ENCODE assay signal across 1 cellular context in the genomic region with DNA sequence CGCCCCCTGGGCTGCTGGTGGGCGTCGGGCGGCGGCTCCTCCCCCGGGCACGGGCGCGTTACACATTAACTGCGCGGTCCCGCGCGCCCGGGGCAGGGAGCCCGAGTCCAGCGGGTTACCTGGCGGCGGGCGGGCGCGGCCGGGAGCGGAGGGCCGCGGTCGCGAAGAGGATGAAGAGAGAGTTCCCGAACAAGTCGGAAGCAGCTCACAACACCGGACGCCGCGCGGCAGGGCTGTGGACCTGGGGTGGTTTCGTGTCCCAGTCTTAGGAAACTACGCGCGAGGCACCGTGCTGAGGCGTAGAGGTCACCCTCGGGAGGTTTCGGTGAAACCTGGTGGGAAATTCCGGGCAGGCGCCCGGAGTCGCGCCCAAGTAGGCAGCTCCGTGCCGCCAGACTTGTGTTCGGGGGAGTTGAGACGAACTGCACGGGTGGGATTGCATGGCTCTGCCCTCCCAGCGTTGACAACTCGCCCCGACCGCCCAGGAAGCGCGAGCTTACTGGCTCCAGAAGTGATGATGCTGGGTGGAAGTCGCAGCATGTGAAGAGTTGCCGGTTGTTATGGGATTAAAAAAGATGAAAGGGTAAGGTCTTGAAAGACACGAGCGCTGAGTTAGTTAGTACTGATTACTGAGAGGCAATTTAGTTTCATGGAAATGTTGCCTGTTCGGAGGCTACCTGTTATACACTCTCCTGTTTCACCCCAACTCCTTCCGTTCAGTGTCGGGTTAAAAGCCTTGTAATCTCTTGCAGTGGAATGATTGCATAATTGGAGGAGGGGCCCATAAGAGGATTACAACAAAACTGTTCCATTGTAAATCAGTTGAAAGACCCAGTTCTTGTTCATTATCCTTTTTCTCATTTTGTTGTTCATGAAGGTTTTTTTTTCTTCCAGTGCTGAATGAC.
TF ChIP-seq lines count a peak whose summit lies in the region.

No MANE protein-coding gene starts in this region.

TF ChIP-seq in GM23338, 12 proteins besides CTCF, POLR2A, EP300 and RAD21:
- TF ChIP-seq, protein P1, sequence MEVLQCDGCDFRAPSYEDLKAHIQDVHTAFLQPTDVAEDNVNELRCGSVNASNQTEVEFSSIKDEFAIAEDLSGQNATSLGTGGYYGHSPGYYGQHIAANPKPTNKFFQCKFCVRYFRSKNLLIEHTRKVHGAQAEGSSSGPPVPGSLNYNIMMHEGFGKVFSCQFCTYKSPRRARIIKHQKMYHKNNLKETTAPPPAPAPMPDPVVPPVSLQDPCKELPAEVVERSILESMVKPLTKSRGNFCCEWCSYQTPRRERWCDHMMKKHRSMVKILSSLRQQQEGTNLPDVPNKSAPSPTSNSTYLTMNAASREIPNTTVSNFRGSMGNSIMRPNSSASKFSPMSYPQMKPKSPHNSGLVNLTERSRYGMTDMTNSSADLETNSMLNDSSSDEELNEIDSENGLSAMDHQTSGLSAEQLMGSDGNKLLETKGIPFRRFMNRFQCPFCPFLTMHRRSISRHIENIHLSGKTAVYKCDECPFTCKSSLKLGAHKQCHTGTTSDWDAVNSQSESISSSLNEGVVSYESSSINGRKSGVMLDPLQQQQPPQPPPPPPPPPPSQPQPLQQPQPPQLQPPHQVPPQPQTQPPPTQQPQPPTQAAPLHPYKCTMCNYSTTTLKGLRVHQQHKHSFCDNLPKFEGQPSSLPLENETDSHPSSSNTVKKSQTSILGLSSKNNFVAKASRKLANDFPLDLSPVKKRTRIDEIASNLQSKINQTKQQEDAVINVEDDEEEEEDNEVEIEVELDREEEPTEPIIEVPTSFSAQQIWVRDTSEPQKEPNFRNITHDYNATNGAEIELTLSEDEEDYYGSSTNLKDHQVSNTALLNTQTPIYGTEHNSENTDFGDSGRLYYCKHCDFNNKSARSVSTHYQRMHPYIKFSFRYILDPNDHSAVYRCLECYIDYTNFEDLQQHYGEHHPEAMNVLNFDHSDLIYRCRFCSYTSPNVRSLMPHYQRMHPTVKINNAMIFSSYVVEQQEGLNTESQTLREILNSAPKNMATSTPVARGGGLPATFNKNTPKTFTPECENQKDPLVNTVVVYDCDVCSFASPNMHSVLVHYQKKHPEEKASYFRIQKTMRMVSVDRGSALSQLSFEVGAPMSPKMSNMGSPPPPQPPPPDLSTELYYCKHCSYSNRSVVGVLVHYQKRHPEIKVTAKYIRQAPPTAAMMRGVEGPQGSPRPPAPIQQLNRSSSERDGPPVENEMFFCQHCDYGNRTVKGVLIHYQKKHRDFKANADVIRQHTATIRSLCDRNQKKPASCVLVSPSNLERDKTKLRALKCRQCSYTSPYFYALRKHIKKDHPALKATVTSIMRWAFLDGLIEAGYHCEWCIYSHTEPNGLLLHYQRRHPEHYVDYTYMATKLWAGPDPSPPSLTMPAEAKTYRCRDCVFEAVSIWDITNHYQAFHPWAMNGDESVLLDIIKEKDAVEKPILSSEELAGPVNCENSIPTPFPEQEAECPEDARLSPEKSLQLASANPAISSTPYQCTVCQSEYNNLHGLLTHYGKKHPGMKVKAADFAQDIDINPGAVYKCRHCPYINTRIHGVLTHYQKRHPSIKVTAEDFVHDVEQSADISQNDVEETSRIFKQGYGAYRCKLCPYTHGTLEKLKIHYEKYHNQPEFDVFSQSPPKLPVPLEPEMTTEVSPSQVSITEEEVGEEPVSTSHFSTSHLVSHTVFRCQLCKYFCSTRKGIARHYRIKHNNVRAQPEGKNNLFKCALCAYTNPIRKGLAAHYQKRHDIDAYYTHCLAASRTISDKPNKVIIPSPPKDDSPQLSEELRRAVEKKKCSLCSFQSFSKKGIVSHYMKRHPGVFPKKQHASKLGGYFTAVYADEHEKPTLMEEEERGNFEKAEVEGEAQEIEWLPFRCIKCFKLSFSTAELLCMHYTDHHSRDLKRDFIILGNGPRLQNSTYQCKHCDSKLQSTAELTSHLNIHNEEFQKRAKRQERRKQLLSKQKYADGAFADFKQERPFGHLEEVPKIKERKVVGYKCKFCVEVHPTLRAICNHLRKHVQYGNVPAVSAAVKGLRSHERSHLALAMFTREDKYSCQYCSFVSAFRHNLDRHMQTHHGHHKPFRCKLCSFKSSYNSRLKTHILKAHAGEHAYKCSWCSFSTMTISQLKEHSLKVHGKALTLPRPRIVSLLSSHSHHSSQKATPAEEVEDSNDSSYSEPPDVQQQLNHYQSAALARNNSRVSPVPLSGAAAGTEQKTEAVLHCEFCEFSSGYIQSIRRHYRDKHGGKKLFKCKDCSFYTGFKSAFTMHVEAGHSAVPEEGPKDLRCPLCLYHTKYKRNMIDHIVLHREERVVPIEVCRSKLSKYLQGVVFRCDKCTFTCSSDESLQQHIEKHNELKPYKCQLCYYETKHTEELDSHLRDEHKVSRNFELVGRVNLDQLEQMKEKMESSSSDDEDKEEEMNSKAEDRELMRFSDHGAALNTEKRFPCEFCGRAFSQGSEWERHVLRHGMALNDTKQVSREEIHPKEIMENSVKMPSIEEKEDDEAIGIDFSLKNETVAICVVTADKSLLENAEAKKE (CRISPR knock-in tag; IDR thresholded peaks at IDR 0.05) = no peak
- no peak for TF ChIP-seq ZNF331 (CRISPR knock-in tag; IDR thresholded peaks at IDR 0.05; ENCODE audit: low read depth)
- TF ChIP-seq EZH2phosphoT487 (IDR thresholded peaks at IDR 0.05; ENCODE audit: unreplicated experiment) = no peak
- TF ChIP-seq REST (IDR thresholded peaks at IDR 0.05; ENCODE audit: unreplicated experiment) = no peak
- TF ChIP-seq, protein P2, sequence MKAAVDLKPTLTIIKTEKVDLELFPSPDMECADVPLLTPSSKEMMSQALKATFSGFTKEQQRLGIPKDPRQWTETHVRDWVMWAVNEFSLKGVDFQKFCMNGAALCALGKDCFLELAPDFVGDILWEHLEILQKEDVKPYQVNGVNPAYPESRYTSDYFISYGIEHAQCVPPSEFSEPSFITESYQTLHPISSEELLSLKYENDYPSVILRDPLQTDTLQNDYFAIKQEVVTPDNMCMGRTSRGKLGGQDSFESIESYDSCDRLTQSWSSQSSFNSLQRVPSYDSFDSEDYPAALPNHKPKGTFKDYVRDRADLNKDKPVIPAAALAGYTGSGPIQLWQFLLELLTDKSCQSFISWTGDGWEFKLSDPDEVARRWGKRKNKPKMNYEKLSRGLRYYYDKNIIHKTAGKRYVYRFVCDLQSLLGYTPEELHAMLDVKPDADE (IDR thresholded peaks at IDR 0.05) = no peak
- no peak for TF ChIP-seq ZNF114 (CRISPR knock-in tag; IDR thresholded peaks at IDR 0.05)
- no peak for TF ChIP-seq CREB1 (CRISPR knock-in tag; IDR thresholded peaks at IDR 0.05; ENCODE audit: low read depth)
- TF ChIP-seq NANOG (IDR thresholded peaks at IDR 0.05; ENCODE audit: borderline replicate concordance) = no peak
- no peak for TF ChIP-seq POLR2AphosphoS5 (IDR thresholded peaks at IDR 0.05; ENCODE audit: low read depth)
- TF ChIP-seq EZH2 (IDR thresholded peaks at IDR 0.05; ENCODE audit: low read depth, unreplicated experiment) = no peak
- no peak for TF ChIP-seq JUNB (IDR thresholded peaks at IDR 0.05; ENCODE audit: unreplicated experiment)
- no peak for TF ChIP-seq STAT1 (IDR thresholded peaks at IDR 0.05; ENCODE audit: unreplicated experiment)
